In the genomic region with DNA sequence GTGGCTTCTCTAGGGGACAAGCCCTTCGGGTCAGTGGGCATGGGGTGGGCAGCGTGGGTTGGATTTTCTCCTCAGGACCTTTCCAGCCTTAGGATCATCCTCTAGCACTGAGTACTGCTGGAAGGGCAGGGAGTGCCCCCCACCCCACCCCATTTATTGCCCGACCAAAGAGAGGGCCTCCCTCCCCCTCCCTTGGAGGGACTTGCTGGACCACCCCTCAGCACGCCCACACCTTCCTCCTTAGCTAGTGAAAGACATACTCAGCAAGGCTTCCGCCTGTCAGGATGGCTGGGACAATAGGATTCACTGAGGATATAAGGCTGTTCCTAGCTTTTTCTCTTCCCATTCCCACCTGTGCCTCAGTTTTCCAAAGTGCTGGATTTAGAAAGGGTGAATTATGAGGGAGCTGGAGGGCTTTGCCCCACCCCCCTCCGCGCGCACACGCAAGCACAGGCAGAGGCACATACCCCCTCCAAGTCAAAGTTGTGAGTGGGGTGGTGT, we compare ENCODE assay signal across 8 cellular contexts. TPM values are rescaled to one million over a fixed set of nuclear protein-coding genes. Genes with fewer than 3 reads are reported as not detected.
DNase-seq lines count a peak whose midpoint lies in the region; ATAC-seq and TF ChIP-seq lines count a peak whose summit lies in the region.

No MANE protein-coding gene starts in this region.

- peak overlapping the region; percentile 54 to 99 (median 92) for H3K27ac ChIP-seq in heart left ventricle
- H3K27ac ChIP-seq in mesodermal cell (ENCODE audit: low read depth, low read length, severe bottlenecking), result no peak overlapping the region
- peak overlapping the region; percentile 89 to 91 for H3K27ac ChIP-seq in uterus

- no peaks in the 10 kb centered on the region for H3K9me3 ChIP-seq in heart left ventricle
- H3K9me3 ChIP-seq in mesodermal cell (ENCODE audit: control insufficient read depth, low read length), result no peaks in the 10 kb centered on the region
- H3K9me3 ChIP-seq in uterus, result no peaks in the 10 kb centered on the region

- peaks cover 85% of the 10 kb centered on the region for H3K4me1 Mint-ChIP-seq in brain

- no peaks in the 10 kb centered on the region for H3K36me3 Mint-ChIP-seq in brain

- intact Hi-C loops in heart left ventricle (cut with DNase I) (loop anchor here in 1 of 10 donors (5.0 kb wide), 1 partner anchor 45 kb away; no protein-coding TSS in a partner anchor), left ventricle myocardium superior (cut with micrococcal nuclease) (no loop called here), uterus (cut with DNase I; ENCODE audit: low total_unique reads) (no loop called here)

- peak overlapping the region in 11 of 12 donors; percentile 39 to 88 (median 72) for H3K4me3 ChIP-seq in heart left ventricle
- H3K4me3 ChIP-seq in mesodermal cell (ENCODE audit: extremely low read depth, insufficient read depth, low read length, poor library complexity, severe bottlenecking), result peak overlapping the region; percentile 44
- H3K4me3 ChIP-seq in uterus, result peak overlapping the region; percentile 36 to 47

- H3K36me3 ChIP-seq in heart left ventricle, result no peaks in the 10 kb centered on the region
- no peaks in the 10 kb centered on the region for H3K36me3 ChIP-seq in mesodermal cell (ENCODE audit: control insufficient read depth, insufficient read depth, low read length)
- H3K36me3 ChIP-seq in uterus, result no peaks in the 10 kb centered on the region

- H3K27me3 ChIP-seq in heart left ventricle, result no peaks in the 10 kb centered on the region
- H3K27me3 ChIP-seq in uterus, result no peaks in the 10 kb centered on the region

- H3K4me3 Mint-ChIP-seq in brain, result peak overlapping the region; percentile 77 to 84 (median 82)

- no peak for TF ChIP-seq CTCF in heart left ventricle (IDR thresholded peaks at IDR 0.05)
- TF ChIP-seq CTCF in brain (conservative IDR thresholded peaks at IDR 0.05), result no peak
- no peak for TF ChIP-seq CTCF in uterus (IDR thresholded peaks at IDR 0.05)

- no peak for ATAC-seq in heart left ventricle
- no peak for ATAC-seq in left ventricle myocardium superior
- ATAC-seq in GM21529 (IDR thresholded peaks at IDR 0.05; ENCODE audit: unreplicated experiment), result no peak
- ATAC-seq in GM19395 (IDR thresholded peaks at IDR 0.05; ENCODE audit: unreplicated experiment), result no peak

- peaks cover 0 to 2% (median 0%) of the 10 kb centered on the region in 5 experiments for H3K9me3 Mint-ChIP-seq in brain

- no peak for TF ChIP-seq POLR2A in heart left ventricle (IDR thresholded peaks at IDR 0.05)
- no peak for TF ChIP-seq POLR2A in uterus (IDR thresholded peaks at IDR 0.05)

- H3K27ac Mint-ChIP-seq in brain, result peak overlapping the region; percentile 42 to 93 (median 82)

- DNase-seq in heart left ventricle, result peak in 1 of 5 donors; percentile 33
- no peak for DNase-seq in left ventricle myocardium superior
- DNase-seq in uterus, result no peak
- DNase-seq in cerebellar nuclear complex (lab: John Stamatoyannopoulos, UW), result no peak

- 30 to 43% (median 40%) methylated on average over 9 of the region's 9 CpGs for WGBS in heart left ventricle, 4 donors
- 31% methylated on average over 3 of the region's 9 CpGs; no CpG with 5 or more reads in 1 of the 2 experiments for WGBS in mesodermal cell (ENCODE audit: insufficient coverage in 2 of 2), 2 experiments

- H3K27me3 Mint-ChIP-seq in brain, result peaks cover 12% of the 10 kb centered on the region

- H3K4me1 ChIP-seq in heart left ventricle (peaks cover 9 to 95% (median 83%) of the 10 kb centered on the region in 12 donors), mesodermal cell (ENCODE audit: control insufficient read depth, insufficient read depth, low read length, poor library complexity, severe bottlenecking) (peaks cover 40% of the 10 kb centered on the region), uterus (peaks cover 0 to 30% of the 10 kb centered on the region in 2 donors)

RNA-seq across cellular contexts. Expression of a gene that starts 0.9 kb away (rescaled TPM):
- 100 to 1,000 TPM in 8 of 9 donors, 10 to 100 TPM in 1; 94.9 to 319 (median 136) TPM for total RNA-seq in heart left ventricle
- 10 to 100 TPM; 48.0 to 77.5 TPM for polyA plus RNA-seq in heart left ventricle
- total RNA-seq in left ventricle myocardium superior, result 217 TPM
- polyA plus RNA-seq in brain (ENCODE audit: insufficient read depth, low read depth, low replicate concordance), result 35.6 TPM
- polyA plus RNA-seq in mesodermal cell (2013, experiment 1 of 2), result 32.1 TPM
- polyA plus RNA-seq in mesodermal cell (2013, experiment 2 of 2), result 23.0 TPM
- 100 to 1,000 TPM in 2 of 4 donors, 10 to 100 TPM in 2; 29.9 to 150 (median 95.1) TPM for total RNA-seq in uterus

RNA-seq across cellular contexts. Expression of a gene that starts 5.8 kb away (rescaled TPM):
- total RNA-seq in heart left ventricle (under 1 TPM in 6 of 9 donors, not detected in 3; 0.31 to 0.96 (median 0.68) TPM), left ventricle myocardium superior (0.67 TPM), uterus (not detected)
- polyA plus RNA-seq in heart left ventricle (under 1 TPM in 1 of 2 donors, not detected in 1; 0.42 TPM), brain (ENCODE audit: insufficient read depth, low read depth, low replicate concordance) (not detected)
- not detected for polyA plus RNA-seq in mesodermal cell (2013, experiment 1 of 2)
- not detected for polyA plus RNA-seq in mesodermal cell (2013, experiment 2 of 2)

RNA-seq across cellular contexts. Expression of a gene that starts 24.4 kb away (rescaled TPM):
- 1,000 to 10,000 TPM in 2 of 9 donors, 100 to 1,000 TPM in 7; 725 to 1,040 (median 857) TPM for total RNA-seq in heart left ventricle
- 100 to 1,000 TPM; 375 to 959 TPM for polyA plus RNA-seq in heart left ventricle
- total RNA-seq in left ventricle myocardium superior, result 873 TPM
- 1,424 TPM for polyA plus RNA-seq in brain (ENCODE audit: insufficient read depth, low read depth, low replicate concordance)
- polyA plus RNA-seq in mesodermal cell (2013, experiment 1 of 2), result 1,346 TPM
- polyA plus RNA-seq in mesodermal cell (2013, experiment 2 of 2), result 1,290 TPM
- 100 to 1,000 TPM; 336 to 897 (median 564) TPM for total RNA-seq in uterus

RNA-seq across cellular contexts. Expression of a gene that starts 34.8 kb away (rescaled TPM):
- total RNA-seq in heart left ventricle (10 to 100 TPM; 18.1 to 35.6 (median 26.4) TPM), left ventricle myocardium superior (20.0 TPM), uterus (10 to 100 TPM in 3 of 4 donors, 1 to 10 TPM in 1; 5.9 to 39.5 (median 28.5) TPM)
- polyA plus RNA-seq in heart left ventricle (10 to 100 TPM; 10.2 to 36.7 TPM), brain (ENCODE audit: insufficient read depth, low read depth, low replicate concordance) (68.7 TPM)
- 58.8 TPM for polyA plus RNA-seq in mesodermal cell (2013, experiment 1 of 2)
- 45.4 TPM for polyA plus RNA-seq in mesodermal cell (2013, experiment 2 of 2)

RNA-seq across cellular contexts. Expression of a gene that starts 42.8 kb away (rescaled TPM):
- total RNA-seq in heart left ventricle, result 10 to 100 TPM in 1 of 9 donors, 1 to 10 TPM in 8; 2.5 to 13.1 (median 3.8) TPM
- polyA plus RNA-seq in heart left ventricle, result 1 to 10 TPM; 4.0 to 5.8 TPM
- 3.1 TPM for total RNA-seq in left ventricle myocardium superior
- polyA plus RNA-seq in brain (ENCODE audit: insufficient read depth, low read depth, low replicate concordance), result 10.8 TPM
- 11.1 TPM for polyA plus RNA-seq in mesodermal cell (2013, experiment 1 of 2)
- 8.6 TPM for polyA plus RNA-seq in mesodermal cell (2013, experiment 2 of 2)
- total RNA-seq in uterus, result 1 to 10 TPM; 1.3 to 5.9 (median 2.8) TPM
